8 cellular contexts compared by ENCODE assay signal in the genomic region with DNA sequence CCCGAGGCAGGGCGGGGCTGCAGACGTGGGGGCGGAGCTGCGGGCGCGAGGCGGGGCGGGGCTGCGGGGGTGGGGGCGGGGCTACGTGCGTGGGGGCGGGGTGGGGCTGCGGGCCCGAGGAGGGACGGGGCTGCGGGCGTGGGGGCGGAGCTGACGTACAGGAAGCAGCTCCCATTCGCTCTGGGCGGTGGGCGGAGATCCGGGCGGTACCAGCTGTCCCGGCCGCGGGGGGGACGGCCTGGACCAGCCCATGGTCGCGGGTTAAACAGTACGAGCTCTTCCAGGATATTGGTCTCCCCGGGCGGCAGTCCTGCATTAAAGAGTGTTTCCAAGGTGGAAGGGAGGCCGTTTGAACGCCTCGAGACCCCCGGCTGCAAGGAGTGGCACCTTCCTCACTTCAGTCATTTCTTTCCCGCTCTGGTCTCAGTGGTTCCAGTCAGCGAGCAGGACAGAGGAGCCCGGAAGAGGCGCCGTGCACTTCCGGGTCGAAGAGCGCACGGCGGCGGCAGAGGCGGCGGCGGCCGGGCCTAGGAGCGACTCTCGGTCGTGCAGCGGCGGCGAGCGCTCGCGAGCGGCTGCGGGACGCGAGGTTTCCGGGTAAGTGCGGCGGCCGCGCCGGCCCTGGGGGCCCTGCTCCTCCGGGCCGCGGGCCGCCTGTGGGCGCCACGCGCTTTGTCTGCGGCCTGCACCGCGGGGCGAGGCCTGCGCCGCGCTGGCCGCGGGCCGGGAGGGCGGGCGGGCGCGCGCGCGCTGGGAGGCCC. TPM values are rescaled to one million over a fixed set of nuclear protein-coding genes. Genes with fewer than 3 reads are reported as not detected.
DNase-seq lines count a peak whose midpoint lies in the region; ATAC-seq and TF ChIP-seq lines count a peak whose summit lies in the region.

A gene with protein sequence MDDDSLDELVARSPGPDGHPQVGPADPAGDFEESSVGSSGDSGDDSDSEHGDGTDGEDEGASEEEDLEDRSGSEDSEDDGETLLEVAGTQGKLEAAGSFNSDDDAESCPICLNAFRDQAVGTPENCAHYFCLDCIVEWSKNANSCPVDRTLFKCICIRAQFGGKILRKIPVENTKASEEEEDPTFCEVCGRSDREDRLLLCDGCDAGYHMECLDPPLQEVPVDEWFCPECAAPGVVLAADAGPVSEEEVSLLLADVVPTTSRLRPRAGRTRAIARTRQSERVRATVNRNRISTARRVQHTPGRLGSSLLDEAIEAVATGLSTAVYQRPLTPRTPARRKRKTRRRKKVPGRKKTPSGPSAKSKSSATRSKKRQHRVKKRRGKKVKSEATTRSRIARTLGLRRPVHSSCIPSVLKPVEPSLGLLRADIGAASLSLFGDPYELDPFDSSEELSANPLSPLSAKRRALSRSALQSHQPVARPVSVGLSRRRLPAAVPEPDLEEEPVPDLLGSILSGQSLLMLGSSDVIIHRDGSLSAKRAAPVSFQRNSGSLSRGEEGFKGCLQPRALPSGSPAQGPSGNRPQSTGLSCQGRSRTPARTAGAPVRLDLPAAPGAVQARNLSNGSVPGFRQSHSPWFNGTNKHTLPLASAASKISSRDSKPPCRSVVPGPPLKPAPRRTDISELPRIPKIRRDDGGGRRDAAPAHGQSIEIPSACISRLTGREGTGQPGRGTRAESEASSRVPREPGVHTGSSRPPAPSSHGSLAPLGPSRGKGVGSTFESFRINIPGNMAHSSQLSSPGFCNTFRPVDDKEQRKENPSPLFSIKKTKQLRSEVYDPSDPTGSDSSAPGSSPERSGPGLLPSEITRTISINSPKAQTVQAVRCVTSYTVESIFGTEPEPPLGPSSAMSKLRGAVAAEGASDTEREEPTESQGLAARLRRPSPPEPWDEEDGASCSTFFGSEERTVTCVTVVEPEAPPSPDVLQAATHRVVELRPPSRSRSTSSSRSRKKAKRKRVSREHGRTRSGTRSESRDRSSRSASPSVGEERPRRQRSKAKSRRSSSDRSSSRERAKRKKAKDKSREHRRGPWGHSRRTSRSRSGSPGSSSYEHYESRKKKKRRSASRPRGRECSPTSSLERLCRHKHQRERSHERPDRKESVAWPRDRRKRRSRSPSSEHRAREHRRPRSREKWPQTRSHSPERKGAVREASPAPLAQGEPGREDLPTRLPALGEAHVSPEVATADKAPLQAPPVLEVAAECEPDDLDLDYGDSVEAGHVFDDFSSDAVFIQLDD (N-terminal part only) (plus strand): TSS at position 475 of the 761 bp plus-strand sequence. CDS start 5,043 bp downstream, outside the sequence.

- ATAC-seq in GM19397 (IDR thresholded peaks at IDR 0.05; ENCODE audit: unreplicated experiment) (peak; percentile 87), HG03565 (IDR thresholded peaks at IDR 0.05; ENCODE audit: unreplicated experiment) (peak; percentile 68)

- H3K4me1 Mint-ChIP-seq in CD14-positive monocyte: peaks cover 37% of the 10 kb centered on the region

- peak within 1 kb of the TSS; percentile 93 to 98 for H3K4me3 Mint-ChIP-seq in CD14-positive monocyte

- peaks cover 7 to 10% of the 10 kb centered on the region in 2 donors for H3K36me3 Mint-ChIP-seq in CD14-positive monocyte

- peak in 1 of 2 donors; percentile 22 for TF ChIP-seq RAD21 in liver (IDR thresholded peaks at IDR 0.05)

- peaks cover 22 to 63% (median 52%) of the 10 kb centered on the region in 4 donors for H3K4me1 ChIP-seq in liver (ENCODE audit: control insufficient read depth in 4 of 4, insufficient read depth in 4 of 4, low read length in 3 of 4)

- no peak for TF ChIP-seq CTCF in CD14-positive monocyte (IDR thresholded peaks at IDR 0.05)
- TF ChIP-seq CTCF in liver (IDR thresholded peaks at IDR 0.05; ENCODE audit: low read depth, low read length, missing input control): no peak

- intact Hi-C loops in CD14-positive monocyte (cut with micrococcal nuclease): loop anchor here (2.0 to 5.0 kb wide), 3 partner anchors 15 to 69 kb away; a partner anchor contains a TSS

- peaks cover 22 to 38% (median 32%) of the 10 kb centered on the region in 3 donors for H3K27me3 Mint-ChIP-seq in CD14-positive monocyte (ENCODE audit: low read depth in 3 of 3)

- WGBS in liver: under 1% methylated on average over 97 of the region's 97 CpGs

- no peaks in the 10 kb centered on the region for H3K27me3 ChIP-seq in liver (ENCODE audit: control insufficient read depth in 4 of 4, insufficient read depth in 4 of 4, low read length in 3 of 4)

- H3K27ac ChIP-seq in liver (ENCODE audit: low read depth in 1 of 2, low read length in 2 of 2): peak within 1 kb of the TSS; percentile 95 to 99

- H3K9ac ChIP-seq in liver (ENCODE audit: low read depth in 1 of 2, low read length in 2 of 2): peak within 1 kb of the TSS; percentile 95 to 99

- DNase-seq in CD14-positive monocyte (ENCODE audit: low spot score) (peak; percentile 96), NCI-H774 (lab: John Stamatoyannopoulos, UW) (peak; percentile 89), dermis blood vessel endothelial cell (peak; percentile 96)
- DNase-seq in activated CD4-positive, alpha-beta T cell treated with anti-CD3 and anti-CD28 coated beads, Interleukin-2, amount 50 U/mL, for 4 hours: peak; percentile 94 to 95
- DNase-seq in stimulated activated CD4-positive, alpha-beta T cell treated with anti-CD3 and anti-CD28 coated beads, Interleukin-4, amount 100 ng/mL, for 1 hour: peak; percentile 95

- H3K36me3 ChIP-seq in liver (ENCODE audit: control insufficient read depth in 4 of 4, insufficient read depth in 3 of 4, low read depth in 1 of 4, low read length in 3 of 4): no peaks in the 10 kb centered on the region

- H3K9me3 Mint-ChIP-seq in CD14-positive monocyte: peaks cover 0 to 11% (median 3%) of the 10 kb centered on the region in 7 donors

- H3K9me3 ChIP-seq in liver (ENCODE audit: control insufficient read depth in 4 of 4, low read length in 3 of 4): no peaks in the 10 kb centered on the region

- H3K27ac Mint-ChIP-seq in CD14-positive monocyte: peak within 1 kb of the TSS; percentile 91 to 100 (median 99)

- peak within 1 kb of the TSS; percentile 86 to 98 (median 87) for H3K4me3 ChIP-seq in liver (ENCODE audit: low read depth in 1 of 3, low read length in 3 of 3)

TF ChIP-seq in liver, 16 proteins besides CTCF, POLR2A, EP300 and RAD21:
- TF ChIP-seq, protein P1, sequence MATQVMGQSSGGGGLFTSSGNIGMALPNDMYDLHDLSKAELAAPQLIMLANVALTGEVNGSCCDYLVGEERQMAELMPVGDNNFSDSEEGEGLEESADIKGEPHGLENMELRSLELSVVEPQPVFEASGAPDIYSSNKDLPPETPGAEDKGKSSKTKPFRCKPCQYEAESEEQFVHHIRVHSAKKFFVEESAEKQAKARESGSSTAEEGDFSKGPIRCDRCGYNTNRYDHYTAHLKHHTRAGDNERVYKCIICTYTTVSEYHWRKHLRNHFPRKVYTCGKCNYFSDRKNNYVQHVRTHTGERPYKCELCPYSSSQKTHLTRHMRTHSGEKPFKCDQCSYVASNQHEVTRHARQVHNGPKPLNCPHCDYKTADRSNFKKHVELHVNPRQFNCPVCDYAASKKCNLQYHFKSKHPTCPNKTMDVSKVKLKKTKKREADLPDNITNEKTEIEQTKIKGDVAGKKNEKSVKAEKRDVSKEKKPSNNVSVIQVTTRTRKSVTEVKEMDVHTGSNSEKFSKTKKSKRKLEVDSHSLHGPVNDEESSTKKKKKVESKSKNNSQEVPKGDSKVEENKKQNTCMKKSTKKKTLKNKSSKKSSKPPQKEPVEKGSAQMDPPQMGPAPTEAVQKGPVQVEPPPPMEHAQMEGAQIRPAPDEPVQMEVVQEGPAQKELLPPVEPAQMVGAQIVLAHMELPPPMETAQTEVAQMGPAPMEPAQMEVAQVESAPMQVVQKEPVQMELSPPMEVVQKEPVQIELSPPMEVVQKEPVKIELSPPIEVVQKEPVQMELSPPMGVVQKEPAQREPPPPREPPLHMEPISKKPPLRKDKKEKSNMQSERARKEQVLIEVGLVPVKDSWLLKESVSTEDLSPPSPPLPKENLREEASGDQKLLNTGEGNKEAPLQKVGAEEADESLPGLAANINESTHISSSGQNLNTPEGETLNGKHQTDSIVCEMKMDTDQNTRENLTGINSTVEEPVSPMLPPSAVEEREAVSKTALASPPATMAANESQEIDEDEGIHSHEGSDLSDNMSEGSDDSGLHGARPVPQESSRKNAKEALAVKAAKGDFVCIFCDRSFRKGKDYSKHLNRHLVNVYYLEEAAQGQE (IDR thresholded peaks at IDR 0.05): no peak
- TF ChIP-seq FOXA1 (IDR thresholded peaks at IDR 0.05) (no peak), YY1 (IDR thresholded peaks at IDR 0.05) (peak; percentile 65), TAF1 (conservative IDR thresholded peaks at IDR 0.05) (peak; percentile 79), SP1 (IDR thresholded peaks at IDR 0.05) (peak; percentile 73), EGR1 (IDR thresholded peaks at IDR 0.05; ENCODE audit: low read depth in 2 of 2) (peak; percentile 35 to 67), HNF4A (conservative IDR thresholded peaks at IDR 0.05) (peak; percentile 16 to 33), JUND (IDR thresholded peaks at IDR 0.05) (no peak), GABPA (IDR thresholded peaks at IDR 0.05 in 1 of 2, conservative IDR thresholded peaks at IDR 0.05 in 1 of 2) (peak; percentile 81 to 91), RXRA (IDR thresholded peaks at IDR 0.05) (no peak), NR2F2 (IDR thresholded peaks at IDR 0.05) (no peak)
- TF ChIP-seq, protein P2, sequence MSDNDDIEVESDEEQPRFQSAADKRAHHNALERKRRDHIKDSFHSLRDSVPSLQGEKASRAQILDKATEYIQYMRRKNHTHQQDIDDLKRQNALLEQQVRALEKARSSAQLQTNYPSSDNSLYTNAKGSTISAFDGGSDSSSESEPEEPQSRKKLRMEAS (IDR thresholded peaks at IDR 0.05): peak; percentile 61
TF ChIP-seq in liver: peak in this region for 7.

RNA-seq across cellular contexts. Expression of the gene that starts here (rescaled TPM):
- polyA plus RNA-seq in CD14-positive monocyte (1 to 10 TPM; 1.3 to 3.3 TPM), liver (10 to 100 TPM in 1 of 2 donors, 1 to 10 TPM in 1; 2.4 to 15.1 TPM)
- total RNA-seq in dermis blood vessel endothelial cell (27.7 and 31.4 TPM in 2 replicates), liver (10 to 100 TPM; 22.4 to 25.2 TPM)

Comparison
In these comparisons a context has a peak if more than half of its experiments do, and no peak if none do; other contexts are left out.
1. Peak in every context shown above with its lines: DNase-seq, ATAC-seq, H3K4me3 ChIP-seq and H3K27ac ChIP-seq.